10 cellular contexts compared by ENCODE assay signal in genomic region chr14:19878029-19878642, GRCh38. TPM values are rescaled to one million over a fixed set of nuclear protein-coding genes. Genes with fewer than 3 reads are reported as not detected.
DNase-seq lines count a peak whose midpoint lies in the region; ATAC-seq and TF ChIP-seq lines count a peak whose summit lies in the region.
"Had no signal": no experiment of that assay in that cellular context is flagged by ENCODE, and none has a peak within 500 bp of the region (broad histone marks: within the 10 kb centered on the region; RNA-seq: fewer than 3 reads in every experiment).

No MANE protein-coding gene starts in this region.

- POLR2A ChIA-PET in MCF 10A (lab: Yijun Ruan, JAX) = no interaction called here

- TF ChIP-seq POLR2A in breast epithelium (IDR thresholded peaks at IDR 0.05) = no peak
- no peak for TF ChIP-seq POLR2A in esophagus muscularis mucosa (IDR thresholded peaks at IDR 0.05; ENCODE audit: low read depth)
- TF ChIP-seq POLR2A in testis (IDR thresholded peaks at IDR 0.05) = no peak

- ATAC-seq in HG03520 (IDR thresholded peaks at IDR 0.05; ENCODE audit: unreplicated experiment) (no peak), aorta (ENCODE audit: low FRiP score) (no peak), GM19467 (IDR thresholded peaks at IDR 0.05; ENCODE audit: unreplicated experiment) (no peak)

- H3K36me3 ChIP-seq in breast epithelium (no peaks in the 10 kb centered on the region), esophagus muscularis mucosa (no peaks in the 10 kb centered on the region), testis (ENCODE audit: low read depth, missing control alignments) (no peaks in the 10 kb centered on the region), aorta (ENCODE audit: control insufficient read depth in 1 of 2, insufficient read depth in 2 of 2, low read length in 1 of 2) (no peaks in the 10 kb centered on the region)

- H3K36me3 Mint-ChIP-seq in MCF 10A (ENCODE audit: insufficient read depth, unreplicated experiment) = no peaks in the 10 kb centered on the region

- H3K27ac Mint-ChIP-seq in MCF 10A (ENCODE audit: low read depth, unreplicated experiment) = no peak overlapping the region

- no peaks in the 10 kb centered on the region for H3K4me1 Mint-ChIP-seq in MCF 10A (ENCODE audit: insufficient read depth, unreplicated experiment)

- H3K27me3 ChIP-seq in breast epithelium (no peaks in the 10 kb centered on the region), esophagus muscularis mucosa (peaks cover 0 to 4% (median 0%) of the 10 kb centered on the region in 4 donors), testis (no peaks in the 10 kb centered on the region), aorta (ENCODE audit: control insufficient read depth in 1 of 2, insufficient read depth in 2 of 2, low read length in 1 of 2) (no peaks in the 10 kb centered on the region)

- no TSS peak for BruUV-seq in MCF 10A (replicated peaks; lab: Mats Ljungman, UMichigan)

- H3K4me1 ChIP-seq in breast epithelium = no peaks in the 10 kb centered on the region
- no peaks in the 10 kb centered on the region for H3K4me1 ChIP-seq in esophagus muscularis mucosa
- H3K4me1 ChIP-seq in testis = no peaks in the 10 kb centered on the region
- H3K4me1 ChIP-seq in aorta (ENCODE audit: control insufficient read depth in 1 of 2, insufficient read depth in 2 of 2, low read length in 2 of 2) = no peaks in the 10 kb centered on the region

- no peak overlapping the region for H3K4me3 Mint-ChIP-seq in MCF 10A (ENCODE audit: unreplicated experiment)

- CTCF ChIA-PET in MCF 10A (lab: Yijun Ruan, JAX) = interaction anchor here (0.6 to 1.0 kb wide), 2 partner anchors 18 to 26 kb away, joined by 3 read pairs; no protein-coding TSS in a partner anchor

- intact Hi-C loops in MCF 10A (cut with micrococcal nuclease) (no loop called here), breast epithelium (cut with DNase I; ENCODE audit: low total_unique reads) (no loop called here), esophagus muscularis mucosa (cut with DNase I) (no loop called here), testis (cut with DNase I; ENCODE audit: low total_unique reads) (no loop called here), aorta (cut with DNase I) (no loop called here)

- peaks cover 41% of the 10 kb centered on the region for H3K27me3 Mint-ChIP-seq in MCF 10A (ENCODE audit: insufficient read depth, unreplicated experiment)

- H3K9me3 Mint-ChIP-seq in MCF 10A (ENCODE audit: unreplicated experiment) = no peaks in the 10 kb centered on the region

- H3K9me3 ChIP-seq in breast epithelium (no peaks in the 10 kb centered on the region), esophagus muscularis mucosa (no peaks in the 10 kb centered on the region), testis (no peaks in the 10 kb centered on the region), aorta (ENCODE audit: control insufficient read depth, low read length) (peaks cover 1% of the 10 kb centered on the region)

- no peak for TF ChIP-seq EP300 in esophagus muscularis mucosa (IDR thresholded peaks at IDR 0.05)

- DNase-seq in MCF 10A (ENCODE audit: unreplicated experiment) (peak; percentile 49), breast epithelium (ENCODE audit: low spot score in 2 of 2) (no peak), NCI-H526 treated with DMSO at 0.1 percent for 48 hours (lab: John Stamatoyannopoulos, UW) (peak; percentile 0), esophagus muscularis mucosa (ENCODE audit: extremely low spot score) (no peak), testis (no peak), aorta (no peak)
- DNase-seq: NCI-H2029 had no signal

- H3K4me3 ChIP-seq in breast epithelium (no peak overlapping the region), esophagus muscularis mucosa (no peak overlapping the region), testis (no peak overlapping the region), aorta (ENCODE audit: low read length in 2 of 2) (no peak overlapping the region)

- TF ChIP-seq CTCF in MCF 10A (IDR thresholded peaks at IDR 0.05; ENCODE audit: unreplicated experiment) (peak; percentile 57), breast epithelium (IDR thresholded peaks at IDR 0.05) (peak in 1 of 3 donors; percentile 20), esophagus muscularis mucosa (IDR thresholded peaks at IDR 0.05) (peak in 2 of 3 experiments; percentile 33 to 36), testis (IDR thresholded peaks at IDR 0.05) (peak; percentile 35 to 96 (median 55))

- H3K27ac ChIP-seq in breast epithelium (no peak overlapping the region), esophagus muscularis mucosa (replicated peaks in 1 of 4) (no peak overlapping the region), testis (no peak overlapping the region), aorta (ENCODE audit: low read depth in 1 of 2, low read length in 2 of 2) (no peak overlapping the region)

RNA-seq across cellular contexts. Expression of gene OR4K2, which starts 3.2 kb away (rescaled TPM):
- total RNA-seq in MCF 10A (2022) (not detected in 2 replicates), breast epithelium (not detected), esophagus muscularis mucosa (not detected), testis (under 1 TPM in 1 of 2 donors, not detected in 1; 0.12 TPM), aorta (not detected)
- polyA plus RNA-seq in testis (ENCODE audit: insufficient read depth, low read depth, low replicate concordance) (not detected), aorta (under 1 TPM in 1 of 2 donors, not detected in 1; 0.03 TPM)
- polyA plus RNA-seq: adipose tissue had no signal

RNA-seq across cellular contexts. Expression of gene OR4K5, which starts 42.3 kb away (rescaled TPM):
- total RNA-seq in MCF 10A (2022) (not detected in 2 replicates), breast epithelium (not detected), esophagus muscularis mucosa (not detected), testis (not detected), aorta (not detected)
- polyA plus RNA-seq in testis (ENCODE audit: insufficient read depth, low read depth, low replicate concordance) (not detected), aorta (not detected)
- polyA plus RNA-seq: adipose tissue had no signal

RNA-seq across cellular contexts. Expression of gene OR4K1, which starts 52.6 kb away (rescaled TPM):
- total RNA-seq in MCF 10A (2022) (not detected in 2 replicates), breast epithelium (not detected), esophagus muscularis mucosa (not detected), testis (not detected), aorta (not detected)
- polyA plus RNA-seq in testis (ENCODE audit: insufficient read depth, low read depth, low replicate concordance) (not detected), aorta (under 1 TPM in 1 of 2 donors, not detected in 1; 0.50 TPM)
- polyA plus RNA-seq: adipose tissue had no signal

Comparison
In these comparisons a context has a peak if more than half of its experiments do, and no peak if none do; other contexts are left out.
1. DNase-seq: peak in MCF 10A (single experiment) and NCI-H526 treated with DMSO at 0.1 percent for 48 hours (single experiment); none in breast epithelium (0 of 2), esophagus muscularis mucosa (single experiment), testis (single experiment) and aorta (0 of 2).